Comparison of ENCODE assay signal across 1 cellular context in genomic region chr16:72848759-72849664, GRCh38.
TF ChIP-seq lines count a peak whose summit lies in the region.

No MANE protein-coding gene starts in this region.

TF ChIP-seq in GM23338, 12 proteins besides CTCF, POLR2A, EP300 and RAD21 (continued from another document):
- no peak for TF ChIP-seq ZNF462 (CRISPR knock-in tag; IDR thresholded peaks at IDR 0.05)
- no peak for TF ChIP-seq ZNF331 (CRISPR knock-in tag; IDR thresholded peaks at IDR 0.05; ENCODE audit: low read depth)
- TF ChIP-seq NANOG (IDR thresholded peaks at IDR 0.05; ENCODE audit: borderline replicate concordance), result no peak
- no peak for TF ChIP-seq EZH2 (IDR thresholded peaks at IDR 0.05; ENCODE audit: low read depth, unreplicated experiment)
